ENCODE assay signal across 8 cellular contexts in the genomic region with DNA sequence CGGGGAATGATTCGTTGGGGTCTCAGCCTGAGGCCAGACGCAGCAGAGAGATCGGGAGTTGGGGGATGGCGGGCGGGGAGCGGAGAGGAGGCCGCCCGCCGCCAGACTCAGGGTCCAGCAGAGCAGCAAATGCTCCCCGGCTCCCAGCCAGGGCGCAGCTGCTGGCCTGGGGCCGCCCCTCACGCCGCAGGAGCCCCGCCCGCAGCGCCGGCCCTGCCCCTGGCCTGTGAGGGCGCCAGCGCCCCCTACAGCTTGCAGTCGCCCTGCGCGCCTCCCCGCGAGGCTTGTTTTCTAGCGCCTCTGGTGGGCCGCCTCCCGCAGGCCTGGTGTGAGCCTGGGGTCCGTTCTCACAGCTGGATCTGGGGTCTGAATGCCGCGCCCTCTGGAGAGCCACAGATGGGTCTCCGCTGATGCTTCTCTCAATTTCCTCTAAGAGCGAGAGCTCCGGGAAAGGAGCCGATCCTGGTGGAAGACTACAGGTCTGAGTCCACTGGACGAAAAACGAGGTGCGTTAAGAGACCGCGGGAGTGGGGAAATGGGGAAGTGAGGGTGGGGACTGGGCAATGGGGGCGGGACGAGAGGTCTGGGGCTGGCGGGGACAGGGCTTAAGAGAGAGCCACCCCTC. TPM values are rescaled to one million over a fixed set of nuclear protein-coding genes. Genes with fewer than 3 reads are reported as not detected.
DNase-seq lines count a peak whose midpoint lies in the region; ATAC-seq, FAIRE-seq and TF ChIP-seq lines count a peak whose summit lies in the region.

No MANE protein-coding gene starts in this region.

- no peaks in the 10 kb centered on the region for H3K27me3 ChIP-seq in left ventricle myocardium inferior (ENCODE audit: low read depth)
- H3K27me3 ChIP-seq in prostate gland (replicated peaks; ENCODE audit: insufficient read depth): no peaks in the 10 kb centered on the region

- whole genome bisulfite sequencing in prostate gland: under 1% methylated on average over 44 of the region's 44 CpGs
- WGBS in urinary bladder: under 1% methylated on average over 44 of the region's 44 CpGs

- H3K36me3 ChIP-seq in left ventricle myocardium inferior (peaks cover 2% of the 10 kb centered on the region), prostate gland (no peaks in the 10 kb centered on the region), urinary bladder (ENCODE audit: insufficient read depth) (peaks cover 2% of the 10 kb centered on the region)

- H3K9me3 ChIP-seq in left ventricle myocardium inferior (replicated peaks) (no peaks in the 10 kb centered on the region), prostate gland (no peaks in the 10 kb centered on the region)

- ATAC-seq in HG02763 (IDR thresholded peaks at IDR 0.05; ENCODE audit: unreplicated experiment): peak; percentile 88

- FAIRE-seq in GM12892 (lab: Jason Lieb, UNC): peak; percentile 99

- intact Hi-C loops in left ventricle myocardium inferior (cut with micrococcal nuclease): no loop called here
- intact Hi-C loops in prostate gland (cut with DNase I): no loop called here

- H3K4me3 ChIP-seq in left ventricle myocardium inferior: peak overlapping the region; percentile 72
- H3K4me3 ChIP-seq in prostate gland: peak overlapping the region; percentile 46 to 49
- peak overlapping the region; percentile 42 for H3K4me3 ChIP-seq in urinary bladder (ENCODE audit: low read depth, low read length)

- peak overlapping the region; percentile 90 for H3K27ac ChIP-seq in left ventricle myocardium inferior (replicated peaks)
- peak overlapping the region; percentile 79 to 92 for H3K27ac ChIP-seq in prostate gland
- H3K27ac ChIP-seq in urinary bladder (ENCODE audit: low read depth): peak overlapping the region; percentile 88

- DNase-seq in GM12892 (ENCODE audit: insufficient read length) (peak; percentile 79), NCI-H128 (lab: John Stamatoyannopoulos, UW; ENCODE audit: unreplicated experiment) (peak; percentile 85), T follicular helper cell (ENCODE audit: low read depth) (peak; percentile 85), amniotic epithelial cell (ENCODE audit: low read depth) (peak; percentile 84), left ventricle myocardium inferior (peak; percentile 97), prostate gland (ENCODE audit: low spot score) (peak; percentile 91)

- TF ChIP-seq CTCF in left ventricle myocardium inferior (IDR thresholded peaks at IDR 0.05; ENCODE audit: borderline replicate concordance): peak; percentile 100
- peak; percentile 95 to 99 (median 97) for TF ChIP-seq CTCF in prostate gland (IDR thresholded peaks at IDR 0.05)

- peaks cover 28% of the 10 kb centered on the region for H3K4me1 ChIP-seq in left ventricle myocardium inferior
- no peaks in the 10 kb centered on the region for H3K4me1 ChIP-seq in prostate gland (replicated peaks)
- H3K4me1 ChIP-seq in urinary bladder (ENCODE audit: insufficient read depth): no peaks in the 10 kb centered on the region

- TF ChIP-seq POLR2A in GM12892 (IDR thresholded peaks at IDR 0.05; ENCODE audit: low read depth, low read length) (peak; percentile 89), prostate gland (IDR thresholded peaks at IDR 0.05) (peak; percentile 74)

RNA-seq across cellular contexts. Expression of a gene that starts 29.9 kb away (rescaled TPM):
- polyA plus RNA-seq in GM12892 (2012; ENCODE audit: missing spikeins): 10.0 TPM
- total RNA-seq in left ventricle myocardium inferior: 2.2 TPM
- 10 to 100 TPM in 1 of 2 donors, 1 to 10 TPM in 1; 8.7 to 12.0 TPM for total RNA-seq in prostate gland
- total RNA-seq in urinary bladder: 13.4 TPM
- polyA plus RNA-seq in urinary bladder: 4.6 TPM

Comparison
In these comparisons a context has a peak if more than half of its experiments do, and no peak if none do; other contexts are left out.
1. Peak in every context shown above with its lines: DNase-seq, ATAC-seq, H3K4me3 ChIP-seq and H3K27ac ChIP-seq.